ENCODE assay signal across 1 cellular context in genomic region chr3:185537369-185537970, GRCh38.
TF ChIP-seq lines count a peak whose summit lies in the region.

No MANE protein-coding gene starts in this region.

TF ChIP-seq in GM12878, 131 proteins besides CTCF, POLR2A, EP300 and RAD21 (continued from another document and continues in another):
- TF ChIP-seq REST (IDR thresholded peaks at IDR 0.05; ENCODE audit: low read depth, low read length) (no peak), JUNB (IDR thresholded peaks at IDR 0.05) (peak; percentile 95), ETV6 (conservative IDR thresholded peaks at IDR 0.05 in 1 of 2, IDR thresholded peaks at IDR 0.05 in 1 of 2; ENCODE audit: borderline replicate concordance in 1 of 2, low read depth in 1 of 2) (peak in 1 of 2 experiments; percentile 99; a peak in 2 of 4 replicates), TCF3 (IDR thresholded peaks at IDR 0.05; ENCODE audit: borderline replicate concordance, insufficient read depth, low read depth, low read length) (peak; percentile 82; the same call in 1 of the 2 replicates), NR2F1 (conservative IDR thresholded peaks at IDR 0.05) (0 out of 2 replicates have a peak, but pooled peaks have one; percentile 8), RUNX3 (IDR thresholded peaks at IDR 0.05; ENCODE audit: low read length) (peak; percentile 66), ZNF24 (IDR thresholded peaks at IDR 0.05) (no peak), ATF7 (IDR thresholded peaks at IDR 0.05; ENCODE audit: low read depth) (peak; percentile 97), TCF12 (IDR thresholded peaks at IDR 0.05; ENCODE audit: low read depth, low read length) (peak; percentile 73), MLLT1 (IDR thresholded peaks at IDR 0.05) (0 out of 2 replicates have a peak, but pooled peaks have one; percentile 19), NFYA (IDR thresholded peaks at IDR 0.05; ENCODE audit: borderline replicate concordance, low read depth, low read length) (no peak), KLF5 (IDR thresholded peaks at IDR 0.05; ENCODE audit: partially characterized antibody) (peak; percentile 39), YY1 (IDR thresholded peaks at IDR 0.05; ENCODE audit: low read depth, low read length) (no peak), E2F4 (IDR thresholded peaks at IDR 0.05; ENCODE audit: low read depth, low read length) (no peak), ELK1 (IDR thresholded peaks at IDR 0.05; ENCODE audit: low read depth, low read length) (no peak), CBFB (IDR thresholded peaks at IDR 0.05; ENCODE audit: low read depth) (peak; percentile 46; the same call in 1 of the 2 replicates), CHD1 (IDR thresholded peaks at IDR 0.05; ENCODE audit: low read depth, low read length) (no peak), HDGF (IDR thresholded peaks at IDR 0.05) (peak; percentile 66; the same call in 1 of the 2 replicates), SMAD1 (IDR thresholded peaks at IDR 0.05; ENCODE audit: low read depth, partially characterized antibody) (no peak), SPI1 (IDR thresholded peaks at IDR 0.05; ENCODE audit: borderline replicate concordance, insufficient read depth, low read depth, low read length) (peak; percentile 89), PBX3 (IDR thresholded peaks at IDR 0.05; ENCODE audit: insufficient replicate concordance, low read depth, low read length) (no peak), ZBED1 (IDR thresholded peaks at IDR 0.05; ENCODE audit: borderline replicate concordance) (peak; percentile 95), RB1 (IDR thresholded peaks at IDR 0.05; ENCODE audit: borderline replicate concordance) (no peak), TBL1XR1 (IDR thresholded peaks at IDR 0.05; ENCODE audit: low read depth, low read length) (no peak), SIN3A (IDR thresholded peaks at IDR 0.05; ENCODE audit: low read depth, low read length) (no peak), TARDBP (IDR thresholded peaks at IDR 0.05; ENCODE audit: borderline replicate concordance) (0 out of 2 replicates have a peak, but pooled peaks have one; percentile 57), GATAD2B (conservative IDR thresholded peaks at IDR 0.05; ENCODE audit: low read depth) (0 out of 2 replicates have a peak, but pooled peaks have one; percentile 52), POLR2AphosphoS5 (IDR thresholded peaks at IDR 0.05; ENCODE audit: low read length) (peak; percentile 56; the same call in 1 of the 2 replicates), GABPA (IDR thresholded peaks at IDR 0.05; ENCODE audit: low read depth) (peak; percentile 58), SMAD5 (IDR thresholded peaks at IDR 0.05; ENCODE audit: low read depth) (no peak), MTA3 (IDR thresholded peaks at IDR 0.05; ENCODE audit: borderline replicate concordance, low read length) (peak; percentile 72; the same call in 1 of the 2 replicates), RAD51 (IDR thresholded peaks at IDR 0.05) (no peak), CBX5 (IDR thresholded peaks at IDR 0.05; ENCODE audit: low read depth) (no peak), POU2F2 (IDR thresholded peaks at IDR 0.05; ENCODE audit: borderline replicate concordance, low read depth, low read length) (no peak; the same call in 2 of the 3 replicates), MEF2B (IDR thresholded peaks at IDR 0.05; ENCODE audit: partially characterized antibody, poor library complexity, severe bottlenecking) (peak; percentile 64), POLR2AphosphoS2 (IDR thresholded peaks at IDR 0.05; ENCODE audit: low read depth, low read length) (no peak)
- TF ChIP-seq, protein P1, sequence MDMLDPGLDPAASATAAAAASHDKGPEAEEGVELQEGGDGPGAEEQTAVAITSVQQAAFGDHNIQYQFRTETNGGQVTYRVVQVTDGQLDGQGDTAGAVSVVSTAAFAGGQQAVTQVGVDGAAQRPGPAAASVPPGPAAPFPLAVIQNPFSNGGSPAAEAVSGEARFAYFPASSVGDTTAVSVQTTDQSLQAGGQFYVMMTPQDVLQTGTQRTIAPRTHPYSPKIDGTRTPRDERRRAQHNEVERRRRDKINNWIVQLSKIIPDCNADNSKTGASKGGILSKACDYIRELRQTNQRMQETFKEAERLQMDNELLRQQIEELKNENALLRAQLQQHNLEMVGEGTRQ (IDR thresholded peaks at IDR 0.05; ENCODE audit: borderline replicate concordance, low read depth, low read length): no peak
- TF ChIP-seq, protein P2, sequence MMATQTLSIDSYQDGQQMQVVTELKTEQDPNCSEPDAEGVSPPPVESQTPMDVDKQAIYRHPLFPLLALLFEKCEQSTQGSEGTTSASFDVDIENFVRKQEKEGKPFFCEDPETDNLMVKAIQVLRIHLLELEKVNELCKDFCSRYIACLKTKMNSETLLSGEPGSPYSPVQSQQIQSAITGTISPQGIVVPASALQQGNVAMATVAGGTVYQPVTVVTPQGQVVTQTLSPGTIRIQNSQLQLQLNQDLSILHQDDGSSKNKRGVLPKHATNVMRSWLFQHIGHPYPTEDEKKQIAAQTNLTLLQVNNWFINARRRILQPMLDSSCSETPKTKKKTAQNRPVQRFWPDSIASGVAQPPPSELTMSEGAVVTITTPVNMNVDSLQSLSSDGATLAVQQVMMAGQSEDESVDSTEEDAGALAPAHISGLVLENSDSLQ (IDR thresholded peaks at IDR 0.05): no peak
- TF ChIP-seq, protein P3, sequence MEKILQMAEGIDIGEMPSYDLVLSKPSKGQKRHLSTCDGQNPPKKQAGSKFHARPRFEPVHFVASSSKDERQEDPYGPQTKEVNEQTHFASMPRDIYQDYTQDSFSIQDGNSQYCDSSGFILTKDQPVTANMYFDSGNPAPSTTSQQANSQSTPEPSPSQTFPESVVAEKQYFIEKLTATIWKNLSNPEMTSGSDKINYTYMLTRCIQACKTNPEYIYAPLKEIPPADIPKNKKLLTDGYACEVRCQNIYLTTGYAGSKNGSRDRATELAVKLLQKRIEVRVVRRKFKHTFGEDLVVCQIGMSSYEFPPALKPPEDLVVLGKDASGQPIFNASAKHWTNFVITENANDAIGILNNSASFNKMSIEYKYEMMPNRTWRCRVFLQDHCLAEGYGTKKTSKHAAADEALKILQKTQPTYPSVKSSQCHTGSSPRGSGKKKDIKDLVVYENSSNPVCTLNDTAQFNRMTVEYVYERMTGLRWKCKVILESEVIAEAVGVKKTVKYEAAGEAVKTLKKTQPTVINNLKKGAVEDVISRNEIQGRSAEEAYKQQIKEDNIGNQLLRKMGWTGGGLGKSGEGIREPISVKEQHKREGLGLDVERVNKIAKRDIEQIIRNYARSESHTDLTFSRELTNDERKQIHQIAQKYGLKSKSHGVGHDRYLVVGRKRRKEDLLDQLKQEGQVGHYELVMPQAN (conservative IDR thresholded peaks at IDR 0.05): no peak
- TF ChIP-seq, protein P4, sequence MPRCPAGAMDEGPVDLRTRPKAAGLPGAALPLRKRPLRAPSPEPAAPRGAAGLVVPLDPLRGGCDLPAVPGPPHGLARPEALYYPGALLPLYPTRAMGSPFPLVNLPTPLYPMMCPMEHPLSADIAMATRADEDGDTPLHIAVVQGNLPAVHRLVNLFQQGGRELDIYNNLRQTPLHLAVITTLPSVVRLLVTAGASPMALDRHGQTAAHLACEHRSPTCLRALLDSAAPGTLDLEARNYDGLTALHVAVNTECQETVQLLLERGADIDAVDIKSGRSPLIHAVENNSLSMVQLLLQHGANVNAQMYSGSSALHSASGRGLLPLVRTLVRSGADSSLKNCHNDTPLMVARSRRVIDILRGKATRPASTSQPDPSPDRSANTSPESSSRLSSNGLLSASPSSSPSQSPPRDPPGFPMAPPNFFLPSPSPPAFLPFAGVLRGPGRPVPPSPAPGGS (IDR thresholded peaks at IDR 0.05; ENCODE audit: borderline replicate concordance, insufficient read depth, low read depth, low read length, poor library complexity, severe bottlenecking): peak; percentile 66
- TF ChIP-seq, protein P5, sequence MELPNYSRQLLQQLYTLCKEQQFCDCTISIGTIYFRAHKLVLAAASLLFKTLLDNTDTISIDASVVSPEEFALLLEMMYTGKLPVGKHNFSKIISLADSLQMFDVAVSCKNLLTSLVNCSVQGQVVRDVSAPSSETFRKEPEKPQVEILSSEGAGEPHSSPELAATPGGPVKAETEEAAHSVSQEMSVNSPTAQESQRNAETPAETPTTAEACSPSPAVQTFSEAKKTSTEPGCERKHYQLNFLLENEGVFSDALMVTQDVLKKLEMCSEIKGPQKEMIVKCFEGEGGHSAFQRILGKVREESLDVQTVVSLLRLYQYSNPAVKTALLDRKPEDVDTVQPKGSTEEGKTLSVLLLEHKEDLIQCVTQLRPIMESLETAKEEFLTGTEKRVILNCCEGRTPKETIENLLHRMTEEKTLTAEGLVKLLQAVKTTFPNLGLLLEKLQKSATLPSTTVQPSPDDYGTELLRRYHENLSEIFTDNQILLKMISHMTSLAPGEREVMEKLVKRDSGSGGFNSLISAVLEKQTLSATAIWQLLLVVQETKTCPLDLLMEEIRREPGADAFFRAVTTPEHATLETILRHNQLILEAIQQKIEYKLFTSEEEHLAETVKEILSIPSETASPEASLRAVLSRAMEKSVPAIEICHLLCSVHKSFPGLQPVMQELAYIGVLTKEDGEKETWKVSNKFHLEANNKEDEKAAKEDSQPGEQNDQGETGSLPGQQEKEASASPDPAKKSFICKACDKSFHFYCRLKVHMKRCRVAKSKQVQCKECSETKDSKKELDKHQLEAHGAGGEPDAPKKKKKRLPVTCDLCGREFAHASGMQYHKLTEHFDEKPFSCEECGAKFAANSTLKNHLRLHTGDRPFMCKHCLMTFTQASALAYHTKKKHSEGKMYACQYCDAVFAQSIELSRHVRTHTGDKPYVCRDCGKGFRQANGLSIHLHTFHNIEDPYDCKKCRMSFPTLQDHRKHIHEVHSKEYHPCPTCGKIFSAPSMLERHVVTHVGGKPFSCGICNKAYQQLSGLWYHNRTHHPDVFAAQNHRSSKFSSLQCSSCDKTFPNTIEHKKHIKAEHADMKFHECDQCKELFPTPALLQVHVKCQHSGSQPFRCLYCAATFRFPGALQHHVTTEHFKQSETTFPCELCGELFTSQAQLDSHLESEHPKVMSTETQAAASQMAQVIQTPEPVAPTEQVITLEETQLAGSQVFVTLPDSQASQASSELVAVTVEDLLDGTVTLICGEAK (IDR thresholded peaks at IDR 0.05; ENCODE audit: borderline replicate concordance): no peak
